ENCODE assay signal across 25 cellular contexts in genomic region chr13:31639443-31640163, GRCh38.
DNase-seq lines count a peak whose midpoint lies in the region; ATAC-seq and TF ChIP-seq lines count a peak whose summit lies in the region.
"Had no signal": no experiment of that assay in that cellular context is flagged by ENCODE, and none has a peak within 500 bp of the region (broad histone marks: within the 10 kb centered on the region; RNA-seq: fewer than 3 reads in every experiment).

No MANE protein-coding gene starts in this region.

- ATAC-seq in naive thymus-derived CD8-positive, alpha-beta T cell, result no peak

- DNase-seq in HFFc6 (no peak), RPMI7951 (ENCODE audit: low read depth) (peak; percentile 33), dermis microvascular lymphatic vessel endothelial cell (ENCODE audit: low read depth in 2 of 2) (peak; percentile 12 to 84), inferior parietal cortex (ENCODE audit: extremely low spot score) (no peak), superior temporal gyrus (ENCODE audit: extremely low spot score) (no peak)
- no peak for DNase-seq in naive thymus-derived CD8-positive, alpha-beta T cell
- DNase-seq: activated CD8-positive, alpha-beta memory T cell treated with anti-CD3 and anti-CD28 coated beads for 24 hours; activated T-cell treated with anti-CD3 and anti-CD28 coated beads, Interleukin-2, amount 50 U/mL, for 48 hours; COR-L47; dorsolateral prefrontal cortex; erythroblast; H9; heart left ventricle; immature natural killer cell; NCI-H1436 treated with DMSO at 0.1 percent for 48 hours; NCI-H774; PC-9; right cardiac atrium had no signal

- H3K27me3 Mint-ChIP-seq in HFFc6 (ENCODE audit: insufficient read depth), result no peaks in the 10 kb centered on the region
- peaks cover 0 to 4% (median 1%) of the 10 kb centered on the region in 5 donors for H3K27me3 Mint-ChIP-seq in naive thymus-derived CD8-positive, alpha-beta T cell

- H3K9me3 ChIP-seq in mesodermal cell (ENCODE audit: control insufficient read depth, low read length), result no peaks in the 10 kb centered on the region
- H3K9me3 ChIP-seq: SJSA1, thoracic aorta had no signal

- no peak overlapping the region for H3K4me3 ChIP-seq in mesodermal cell (ENCODE audit: extremely low read depth, insufficient read depth, low read length, poor library complexity, severe bottlenecking)
- H3K4me3 ChIP-seq: dorsolateral prefrontal cortex, heart left ventricle, PC-9, SJSA1, thoracic aorta had no signal

- peak overlapping the region; percentile 24; the same call in 1 of the 2 replicates for H3K27ac Mint-ChIP-seq in HFFc6
- H3K27ac Mint-ChIP-seq in naive thymus-derived CD8-positive, alpha-beta T cell, result no peak overlapping the region
- H3K27ac Mint-ChIP-seq: activated naive CD8-positive, alpha-beta T cell; B cell; brain; H9; immature natural killer cell; T-helper 2 cell treated with Interferon-gamma antibody and Interleukin-4, amounts not matched to agents 5 μg/mL and 100 μg/mL, for 36 hours had no signal

- H3K36me3 Mint-ChIP-seq in HFFc6 (ENCODE audit: low read depth), result peaks cover 21% of the 10 kb centered on the region
- peaks cover 0 to 12% (median 2%) of the 10 kb centered on the region in 3 donors for H3K36me3 Mint-ChIP-seq in naive thymus-derived CD8-positive, alpha-beta T cell
- H3K36me3 Mint-ChIP-seq: activated naive CD8-positive, alpha-beta T cell; brain; immature natural killer cell had no signal

- POLR2A ChIA-PET in naive thymus-derived CD8-positive, alpha-beta T cell (lab: Charles Lee), result no interaction called here

- H3K27ac ChIP-seq in mesodermal cell (ENCODE audit: low read depth, low read length, severe bottlenecking), result peak overlapping the region; percentile 19
- H3K27ac ChIP-seq: dorsolateral prefrontal cortex, heart left ventricle, PC-9, SJSA1, thoracic aorta had no signal

- H3K4me1 ChIP-seq in mesodermal cell (ENCODE audit: control insufficient read depth, insufficient read depth, low read length, poor library complexity, severe bottlenecking), result peaks cover 9% of the 10 kb centered on the region

- no peak overlapping the region for H3K4me3 Mint-ChIP-seq in HFFc6
- no peak overlapping the region for H3K4me3 Mint-ChIP-seq in naive thymus-derived CD8-positive, alpha-beta T cell
- H3K4me3 Mint-ChIP-seq: activated naive CD8-positive, alpha-beta T cell; B cell; brain; H9; immature natural killer cell; T-helper 2 cell treated with Interferon-gamma antibody and Interleukin-4, amounts not matched to agents 5 μg/mL and 100 μg/mL, for 36 hours had no signal

- peaks cover 16% of the 10 kb centered on the region for H3K9me3 Mint-ChIP-seq in HFFc6
- peaks cover 0 to 34% (median 18%) of the 10 kb centered on the region in 9 donors for H3K9me3 Mint-ChIP-seq in naive thymus-derived CD8-positive, alpha-beta T cell

- peaks cover 23% of the 10 kb centered on the region for H3K4me1 Mint-ChIP-seq in HFFc6 (ENCODE audit: low read depth)
- no peaks in the 10 kb centered on the region for H3K4me1 Mint-ChIP-seq in naive thymus-derived CD8-positive, alpha-beta T cell
- H3K4me1 Mint-ChIP-seq: B cell, brain, H9, immature natural killer cell had no signal

- H3K36me3 ChIP-seq in mesodermal cell (ENCODE audit: control insufficient read depth, insufficient read depth, low read length), result no peaks in the 10 kb centered on the region
- H3K36me3 ChIP-seq: heart left ventricle, SJSA1, thoracic aorta had no signal

- no peak for TF ChIP-seq CTCF in HFFc6 (IDR thresholded peaks at IDR 0.05)

- WGBS in mesodermal cell (ENCODE audit: insufficient coverage in 2 of 2), 2 experiments, result 80 to 100% methylated on average over 1 to 2 of the region's 5 CpGs

Comparison
In these comparisons a context has a peak if more than half of its experiments do, and no peak if none do; other contexts are left out.
1. DNase-seq: peak in RPMI7951 (single experiment) and dermis microvascular lymphatic vessel endothelial cell (2 of 2); none in HFFc6 (single experiment), inferior parietal cortex (single experiment), superior temporal gyrus (single experiment) and naive thymus-derived CD8-positive, alpha-beta T cell (0 of 10).